In genomic region chr15:68429691-68430470, GRCh38 we compare ENCODE assay signal across 17 cellular contexts. TPM values are rescaled to one million over a fixed set of nuclear protein-coding genes. Genes with fewer than 3 reads are reported as not detected.
DNase-seq lines count a peak whose midpoint lies in the region; ATAC-seq and TF ChIP-seq lines count a peak whose summit lies in the region.
"Had no signal": no experiment of that assay in that cellular context is flagged by ENCODE, and none has a peak within 500 bp of the region (broad histone marks: within the 10 kb centered on the region; RNA-seq: fewer than 3 reads in every experiment).

No MANE protein-coding gene starts in this region.

- no peak for ATAC-seq in activated CD8-positive, alpha-beta memory T cell treated with anti-CD3 and anti-CD28 coated beads, Interleukin-2, amount 10 ng/mL, durations not matched to agents 7 days and 5 days
- ATAC-seq in HG02885 (IDR thresholded peaks at IDR 0.05; ENCODE audit: poor library complexity, unreplicated experiment) (no peak), GM18502 (IDR thresholded peaks at IDR 0.05; ENCODE audit: poor library complexity, unreplicated experiment) (no peak)
- ATAC-seq: activated CD4-positive, alpha-beta T cell treated with anti-CD3 and anti-CD28 coated beads for 36 hours had no signal

- no peaks in the 10 kb centered on the region for H3K9me3 Mint-ChIP-seq in activated CD8-positive, alpha-beta memory T cell treated with anti-CD3 and anti-CD28 coated beads, Interleukin-2, amount 10 ng/mL, durations not matched to agents 7 days and 5 days (ENCODE audit: low read depth)
- H3K9me3 Mint-ChIP-seq: HFFc6; T-helper 2 cell treated with Interferon-gamma antibody and Interleukin-4, amounts not matched to agents 5 μg/mL and 100 μg/mL, for 36 hours had no signal

- intact Hi-C loops in posterior vena cava (cut with DNase I), result loop anchor here in 1 of 2 donors (10.0 kb wide), 1 partner anchor 95 kb away; no protein-coding TSS in a partner anchor

- peak overlapping the region; percentile 98 for H3K4me3 ChIP-seq in AG09309 (ENCODE audit: control insufficient read depth, low read depth, low read length)

- no peaks in the 10 kb centered on the region for H3K36me3 Mint-ChIP-seq in activated CD8-positive, alpha-beta memory T cell treated with anti-CD3 and anti-CD28 coated beads, Interleukin-2, amount 10 ng/mL, durations not matched to agents 7 days and 5 days
- H3K36me3 Mint-ChIP-seq: activated naive CD8-positive, alpha-beta T cell had no signal

- DNase-seq in AG09309 (ENCODE audit: low read depth) (peak; percentile 53), fibroblast of peridontal ligament (ENCODE audit: extremely low read depth) (peak; percentile 55), posterior vena cava (ENCODE audit: low spot score) (peak; percentile 12), DMS153 (lab: John Stamatoyannopoulos, UW) (no peak), cortex of kidney (lab: John Stamatoyannopoulos, UW) (no peak)
- peak; percentile 16 for DNase-seq in activated CD8-positive, alpha-beta memory T cell treated with anti-CD3 and anti-CD28 coated beads, Interleukin-2, amount 10 ng/mL, durations not matched to agents 7 days and 5 days
- DNase-seq: activated CD4-positive, alpha-beta T cell treated with anti-CD3 and anti-CD28 coated beads for 36 hours; glutamatergic neuron; HFFc6; midbrain; NCI-H1105 treated with DMSO at 0.1 percent for 48 hours; upper lobe of right lung had no signal

- H3K27ac Mint-ChIP-seq in activated CD8-positive, alpha-beta memory T cell treated with anti-CD3 and anti-CD28 coated beads, Interleukin-2, amount 10 ng/mL, durations not matched to agents 7 days and 5 days, result no peak overlapping the region
- H3K27ac Mint-ChIP-seq: activated CD4-positive, alpha-beta T cell treated with anti-CD3 and anti-CD28 coated beads for 36 hours; activated naive CD8-positive, alpha-beta T cell; B cell; HFFc6; T-helper 2 cell treated with Interferon-gamma antibody and Interleukin-4, amounts not matched to agents 5 μg/mL and 100 μg/mL, for 36 hours had no signal

- CTCF ChIA-PET in activated CD8-positive, alpha-beta memory T cell treated with anti-CD3 and anti-CD28 coated beads, Interleukin-2, amount 10 ng/mL, durations not matched to agents 7 days and 5 days (lab: Charles Lee), result no interaction called here

- no peak overlapping the region for H3K4me3 Mint-ChIP-seq in activated CD8-positive, alpha-beta memory T cell treated with anti-CD3 and anti-CD28 coated beads, Interleukin-2, amount 10 ng/mL, durations not matched to agents 7 days and 5 days
- H3K4me3 Mint-ChIP-seq: activated CD4-positive, alpha-beta T cell treated with anti-CD3 and anti-CD28 coated beads for 36 hours; activated naive CD8-positive, alpha-beta T cell; B cell; HFFc6; T-helper 2 cell treated with Interferon-gamma antibody and Interleukin-4, amounts not matched to agents 5 μg/mL and 100 μg/mL, for 36 hours had no signal

- H3K4me1 Mint-ChIP-seq in activated CD8-positive, alpha-beta memory T cell treated with anti-CD3 and anti-CD28 coated beads, Interleukin-2, amount 10 ng/mL, durations not matched to agents 7 days and 5 days, result peaks cover 2% of the 10 kb centered on the region

- TF ChIP-seq CTCF in AG09309 (IDR thresholded peaks at IDR 0.05; ENCODE audit: control insufficient read depth, insufficient read depth, low read depth, low read length, missing control alignments), result no peak

- peaks cover 65% of the 10 kb centered on the region for H3K27me3 Mint-ChIP-seq in activated CD8-positive, alpha-beta memory T cell treated with anti-CD3 and anti-CD28 coated beads, Interleukin-2, amount 10 ng/mL, durations not matched to agents 7 days and 5 days

RNA-seq across cellular contexts. Expression of gene ITGA11, which starts 2.1 kb away (rescaled TPM):
- under 1 TPM in 1 of 2 experiments, not detected in 1; 0.02 TPM for total RNA-seq in activated CD8-positive, alpha-beta memory T cell treated with anti-CD3 and anti-CD28 coated beads, Interleukin-2, amount 10 ng/mL, durations not matched to agents 7 days and 5 days
- 10 to 100 TPM; 23.1 to 62.5 TPM for total RNA-seq in posterior vena cava
- total RNA-seq: B cell had no signal

Comparison
In these comparisons a context has a peak if more than half of its experiments do, and no peak if none do; other contexts are left out.
1. DNase-seq: peak in AG09309 (single experiment), activated CD8-positive, alpha-beta memory T cell treated with anti-CD3 and anti-CD28 coated beads, Interleukin-2, amount 10 ng/mL, durations not matched to agents 7 days and 5 days (single experiment), fibroblast of peridontal ligament (single experiment) and posterior vena cava (single experiment); none in DMS153 (single experiment) and cortex of kidney (single experiment).
2. RNA of gene ITGA11, which starts 2.1 kb away (total RNA-seq): 23.1 to 62.5 TPM in posterior vena cava; 0.02 TPM in activated CD8-positive, alpha-beta memory T cell treated with anti-CD3 and anti-CD28 coated beads, Interleukin-2, amount 10 ng/mL, durations not matched to agents 7 days and 5 days; every median in the first group is over 10 times any median in the second.